ENCODE assay signal across 17 cellular contexts in the genomic region with DNA sequence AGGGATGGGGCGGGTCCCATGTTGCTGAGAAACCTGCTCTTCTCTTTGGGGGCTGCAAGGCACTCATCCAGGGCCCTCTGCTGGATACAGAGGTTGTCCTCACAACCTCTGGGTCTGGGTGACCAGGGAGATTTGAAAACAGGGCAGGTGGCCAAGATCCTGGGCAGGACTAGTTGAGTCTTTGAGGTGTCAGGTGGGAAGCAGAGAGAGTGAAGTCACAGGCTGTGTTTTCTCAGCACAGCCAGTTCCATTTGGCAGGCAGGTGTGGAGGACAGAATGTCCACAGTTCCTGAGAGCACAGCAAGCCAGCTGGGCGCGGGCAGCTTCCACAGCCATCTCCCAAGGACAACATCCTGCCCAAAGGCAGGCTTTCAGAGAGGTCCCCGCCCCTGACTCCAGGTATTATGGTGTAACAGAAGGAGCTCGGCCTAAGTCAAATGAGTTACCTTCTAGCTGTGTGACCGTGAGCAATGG.
DNase-seq lines count a peak whose midpoint lies in the region; ATAC-seq and TF ChIP-seq lines count a peak whose summit lies in the region.
"Had no signal": no experiment of that assay in that cellular context is flagged by ENCODE, and none has a peak within 500 bp of the region (broad histone marks: within the 10 kb centered on the region; RNA-seq: fewer than 3 reads in every experiment).

No MANE protein-coding gene starts in this region.

- H3K27me3 ChIP-seq in parathyroid adenoma (ENCODE audit: control insufficient read depth, insufficient read depth, low read length): no peaks in the 10 kb centered on the region
- H3K27me3 ChIP-seq: cardiac muscle cell had no signal

- H2AFZ ChIP-seq in parathyroid adenoma: peak overlapping the region; percentile 71

- H3K9me3 ChIP-seq in parathyroid adenoma (ENCODE audit: control insufficient read depth, low read length): no peaks in the 10 kb centered on the region
- H3K9me3 ChIP-seq: thoracic aorta had no signal

- no peak overlapping the region for H3K4me3 ChIP-seq in parathyroid adenoma (ENCODE audit: low read depth, low read length)
- H3K4me3 ChIP-seq: cardiac muscle cell, skin epidermis, thoracic aorta had no signal

- no peak for TF ChIP-seq CTCF in parathyroid adenoma (IDR thresholded peaks at IDR 0.05)

- peak; percentile 51 for ATAC-seq in esophagus mucosa
- ATAC-seq in HG03469 (IDR thresholded peaks at IDR 0.05; ENCODE audit: unreplicated experiment): no peak
- ATAC-seq: activated CD8-positive, alpha-beta memory T cell treated with anti-CD3 and anti-CD28 coated beads, Interleukin-2, amount 10 ng/mL, durations not matched to agents 7 days and 5 days had no signal

- H3K27ac ChIP-seq in parathyroid adenoma: no peak overlapping the region
- H3K27ac ChIP-seq: cardiac muscle cell, skin epidermis, thoracic aorta had no signal

- no peak overlapping the region for H3K9ac ChIP-seq in parathyroid adenoma

- peak; percentile 12 for DNase-seq in COR-L47 (lab: John Stamatoyannopoulos, UW)
- peak; percentile 17 for DNase-seq in NCI-H2196 treated with DMSO at 0.1 percent for 48 hours (lab: John Stamatoyannopoulos, UW; ENCODE audit: unreplicated experiment)
- no peak for DNase-seq in GF-D8 (lab: John Stamatoyannopoulos, UW)
- DNase-seq in GM19238 (ENCODE audit: insufficient read length, low spot score): no peak
- no peak for DNase-seq in effector CD4-positive, alpha-beta T cell
- DNase-seq: activated CD8-positive, alpha-beta memory T cell treated with anti-CD3 and anti-CD28 coated beads, Interleukin-2, amount 10 ng/mL, durations not matched to agents 7 days and 5 days; activated naive CD4-positive, alpha-beta T cell treated with anti-CD3 and anti-CD28 coated beads, Interleukin-2, amount 50 U/mL, for 16 hours; DND-41; KBM-7; NCI-H1694 treated with DMSO at 0.1 percent for 48 hours; nephron progenitor cell had no signal

- no peak overlapping the region for H3K4me2 ChIP-seq in parathyroid adenoma (ENCODE audit: low read length)

- H3K4me1 ChIP-seq in parathyroid adenoma: no peaks in the 10 kb centered on the region

- no peaks in the 10 kb centered on the region for H3K36me3 ChIP-seq in parathyroid adenoma (ENCODE audit: control insufficient read depth, insufficient read depth, low read length)
- H3K36me3 ChIP-seq: cardiac muscle cell, thoracic aorta had no signal

- no peaks in the 10 kb centered on the region for H3K79me2 ChIP-seq in parathyroid adenoma

Comparison
In these comparisons a context has a peak if more than half of its experiments do, and no peak if none do; other contexts are left out.
1. DNase-seq: peak in COR-L47 (single experiment) and NCI-H2196 treated with DMSO at 0.1 percent for 48 hours (single experiment); none in GF-D8 (single experiment), GM19238 (single experiment) and effector CD4-positive, alpha-beta T cell (single experiment).